ENCODE assay signal across 1 cellular context in genomic region chr19:7152568-7152967, GRCh38.
TF ChIP-seq lines count a peak whose summit lies in the region.

No MANE protein-coding gene starts in this region.

TF ChIP-seq in H1, 55 proteins besides CTCF, POLR2A, EP300 and RAD21 (continued from another document):
- TF ChIP-seq TEAD4 (IDR thresholded peaks at IDR 0.05; ENCODE audit: low read depth, low read length) (no peak), HDAC2 (IDR thresholded peaks at IDR 0.05; ENCODE audit: borderline replicate concordance in 1 of 2, low read depth in 2 of 2, low read length in 2 of 2) (no peak), BCL11A (IDR thresholded peaks at IDR 0.05; ENCODE audit: low read depth in 2 of 2, low read length in 2 of 2) (no peak), SUZ12 (IDR thresholded peaks at IDR 0.05; ENCODE audit: low read length) (no peak), FOSL1 (IDR thresholded peaks at IDR 0.05; ENCODE audit: insufficient read depth, low read depth, low read length) (no peak), BRCA1 (IDR thresholded peaks at IDR 0.05; ENCODE audit: low read depth, low read length) (no peak), TCF12 (IDR thresholded peaks at IDR 0.05; ENCODE audit: low read depth, low read length) (no peak), CBX5 (IDR thresholded peaks at IDR 0.05; ENCODE audit: low read depth, low read length) (no peak), GTF2F1 (IDR thresholded peaks at IDR 0.05; ENCODE audit: borderline replicate concordance, low read depth, low read length) (no peak), SIX5 (IDR thresholded peaks at IDR 0.05; ENCODE audit: low read depth, low read length) (no peak), TAF7 (optimal IDR thresholded peaks at IDR 0.05; ENCODE audit: borderline replicate concordance, low read depth, low read length) (no peak), SIRT6 (IDR thresholded peaks at IDR 0.05; ENCODE audit: low read length) (no peak), HDAC6 (IDR thresholded peaks at IDR 0.05; ENCODE audit: low read depth, low read length) (no peak), CHD1 (IDR thresholded peaks at IDR 0.05; ENCODE audit: low read depth, low read length) (no peak)
- TF ChIP-seq, protein P1, sequence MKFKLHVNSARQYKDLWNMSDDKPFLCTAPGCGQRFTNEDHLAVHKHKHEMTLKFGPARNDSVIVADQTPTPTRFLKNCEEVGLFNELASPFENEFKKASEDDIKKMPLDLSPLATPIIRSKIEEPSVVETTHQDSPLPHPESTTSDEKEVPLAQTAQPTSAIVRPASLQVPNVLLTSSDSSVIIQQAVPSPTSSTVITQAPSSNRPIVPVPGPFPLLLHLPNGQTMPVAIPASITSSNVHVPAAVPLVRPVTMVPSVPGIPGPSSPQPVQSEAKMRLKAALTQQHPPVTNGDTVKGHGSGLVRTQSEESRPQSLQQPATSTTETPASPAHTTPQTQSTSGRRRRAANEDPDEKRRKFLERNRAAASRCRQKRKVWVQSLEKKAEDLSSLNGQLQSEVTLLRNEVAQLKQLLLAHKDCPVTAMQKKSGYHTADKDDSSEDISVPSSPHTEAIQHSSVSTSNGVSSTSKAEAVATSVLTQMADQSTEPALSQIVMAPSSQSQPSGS (IDR thresholded peaks at IDR 0.05; ENCODE audit: low read length) = no peak
